In genomic region chr10:456486-456885, GRCh38 we compare ENCODE assay signal across 29 cellular contexts.
DNase-seq lines count a peak whose midpoint lies in the region; ATAC-seq and TF ChIP-seq lines count a peak whose summit lies in the region.
"Had no signal": no experiment of that assay in that cellular context is flagged by ENCODE, and none has a peak within 500 bp of the region (broad histone marks: within the 10 kb centered on the region; RNA-seq: fewer than 3 reads in every experiment).

No MANE protein-coding gene starts in this region.

- POLR2A ChIA-PET in CD8-positive, alpha-beta T cell (lab: Charles Lee) = interaction anchor here (0.6 to 1.6 kb wide), 2 partner anchors 12 to 14 kb away, joined by 3 to 5 read pairs; no protein-coding TSS in a partner anchor

- intact Hi-C loops in CD8-positive, alpha-beta T cell (cut with DNase I, micrococcal nuclease) = no loop called here

- peaks cover 48% of the 10 kb centered on the region for H3K4me1 Mint-ChIP-seq in CD8-positive, alpha-beta T cell (ENCODE audit: low read depth)
- H3K4me1 Mint-ChIP-seq in endodermal cell = peaks cover 24% of the 10 kb centered on the region
- H3K4me1 Mint-ChIP-seq in neural crest cell = peaks cover 46% of the 10 kb centered on the region
- H3K4me1 Mint-ChIP-seq in stimulated activated naive CD8-positive, alpha-beta T cell treated with anti-CD3 and anti-CD28 coated beads, Interleukin-15, amount 100 ng/mL, for 72 hours = peaks cover 34% of the 10 kb centered on the region

- ATAC-seq in CD8-positive, alpha-beta T cell = no peak
- no peak for ATAC-seq in stimulated activated naive CD8-positive, alpha-beta T cell treated with anti-CD3 and anti-CD28 coated beads, Interleukin-15, amount 100 ng/mL, for 72 hours
- no peak for ATAC-seq in HG02588 (IDR thresholded peaks at IDR 0.05; ENCODE audit: unreplicated experiment)
- ATAC-seq: activated CD8-positive, alpha-beta T cell treated with anti-CD3 and anti-CD28 coated beads, Interleukin-2, amount 10 ng/mL, durations not matched to agents 7 days and 5 days; left colon; Right ventricle myocardium inferior; SK-N-SH treated with all-trans-retinoic acid at 6 μM for 48 hours; T-helper 17 cell had no signal

- CTCF ChIA-PET in CD8-positive, alpha-beta T cell (lab: Charles Lee) = no interaction called here

- H3K79me2 ChIP-seq in osteoblast (ENCODE audit: insufficient read depth, low read length) = peaks cover 40% of the 10 kb centered on the region

- H3K27ac Mint-ChIP-seq in CD8-positive, alpha-beta T cell = peak overlapping the region; percentile 37
- H3K27ac Mint-ChIP-seq in endodermal cell = no peak overlapping the region
- H3K27ac Mint-ChIP-seq in neural crest cell (ENCODE audit: unreplicated experiment) = peak overlapping the region; percentile 68
- peak overlapping the region in 1 of 2 donors; percentile 3 for H3K27ac Mint-ChIP-seq in stimulated activated naive CD8-positive, alpha-beta T cell treated with anti-CD3 and anti-CD28 coated beads, Interleukin-15, amount 100 ng/mL, for 72 hours
- H3K27ac Mint-ChIP-seq: activated CD8-positive, alpha-beta T cell treated with anti-CD3 and anti-CD28 coated beads, Interleukin-2, amount 10 ng/mL, durations not matched to agents 7 days and 5 days; immature natural killer cell; T-helper 17 cell had no signal

- no peak overlapping the region for H3K9ac ChIP-seq in endodermal cell (ENCODE audit: extremely low read depth, low read length, poor library complexity, severe bottlenecking)
- H3K9ac ChIP-seq: BLaER1 had no signal

- peak overlapping the region; percentile 37 for H3K4me3 Mint-ChIP-seq in CD8-positive, alpha-beta T cell
- H3K4me3 Mint-ChIP-seq in endodermal cell (no peak overlapping the region), neural crest cell (no peak overlapping the region)
- no peak overlapping the region for H3K4me3 Mint-ChIP-seq in stimulated activated naive CD8-positive, alpha-beta T cell treated with anti-CD3 and anti-CD28 coated beads, Interleukin-15, amount 100 ng/mL, for 72 hours
- H3K4me3 Mint-ChIP-seq: activated CD8-positive, alpha-beta T cell treated with anti-CD3 and anti-CD28 coated beads, Interleukin-2, amount 10 ng/mL, durations not matched to agents 7 days and 5 days; immature natural killer cell; T-helper 17 cell had no signal

- TF ChIP-seq CTCF in CD8-positive, alpha-beta T cell (IDR thresholded peaks at IDR 0.05) = no peak
- no peak for TF ChIP-seq CTCF in endodermal cell (conservative IDR thresholded peaks at IDR 0.05)
- TF ChIP-seq CTCF in neural crest cell (conservative IDR thresholded peaks at IDR 0.05) = no peak
- no peak for TF ChIP-seq CTCF in osteoblast (IDR thresholded peaks at IDR 0.05; ENCODE audit: extremely low read depth, low read depth, low read length)

- no peak overlapping the region for H3K4me3 ChIP-seq in CD8-positive, alpha-beta T cell (ENCODE audit: low read depth, low read length)
- H3K4me3 ChIP-seq in endodermal cell (ENCODE audit: low read length) (no peak overlapping the region), osteoblast (ENCODE audit: insufficient read depth, low read length) (no peak overlapping the region)
- H3K4me3 ChIP-seq: BLaER1, breast epithelium, coronary artery, HAP-1, PC-9, skin epidermis, upper lobe of left lung had no signal

- WGBS in endodermal cell (ENCODE audit: insufficient coverage in 1 of 2, insufficient read length in 1 of 2), 2 experiments = 80 to 86% methylated on average over 7 to 8 of the region's 8 CpGs

- no peak overlapping the region for H2AFZ ChIP-seq in osteoblast (ENCODE audit: low read length)
- H2AFZ ChIP-seq: PC-9 had no signal

- H3K4me2 ChIP-seq in osteoblast (ENCODE audit: insufficient read depth, low read length) = no peak overlapping the region
- H3K4me2 ChIP-seq: BLaER1, PC-9 had no signal

- DNase-seq in CD8-positive, alpha-beta T cell = no peak
- DNase-seq in NCI-H69 (lab: John Stamatoyannopoulos, UW) (peak; percentile 44), endodermal cell (no peak), neural crest cell (ENCODE audit: low read depth, low spot score) (no peak), osteoblast (ENCODE audit: insufficient read length, low spot score, missing footprints) (no peak)
- no peak for DNase-seq in stimulated activated naive CD8-positive, alpha-beta T cell treated with anti-CD3 and anti-CD28 coated beads, Interleukin-15, amount 100 ng/mL, for 72 hours
- DNase-seq: activated CD4-positive, alpha-beta T cell treated with anti-CD3 and anti-CD28 coated beads for 1 hour; activated CD8-positive, alpha-beta T cell treated with anti-CD3 and anti-CD28 coated beads, Interleukin-2, amount 10 ng/mL, durations not matched to agents 7 days and 5 days; COR-L47; DMS79; GF-D8; immature natural killer cell; Karpas-422; left colon; MV-4-11; NCI-H1436 treated with DMSO at 0.1 percent for 48 hours; NK-92 treated with Interleukin-12 subunit alpha and Interleukin-12 subunit beta, amount 100 ng/mL, for 24 hours; PC-9; stimulated activated CD4-positive, alpha-beta T cell treated with anti-CD3 and anti-CD28 coated beads, Interleukin-1b, Interleukin-23, amount 100 ng/mL, for 48 hours; T-helper 17 cell; upper lobe of left lung had no signal

- H3K27me3 Mint-ChIP-seq in CD8-positive, alpha-beta T cell (ENCODE audit: low read depth) = no peaks in the 10 kb centered on the region
- H3K27me3 Mint-ChIP-seq in endodermal cell (ENCODE audit: insufficient read depth) (no peaks in the 10 kb centered on the region), neural crest cell (ENCODE audit: low read depth) (no peaks in the 10 kb centered on the region)
- peaks cover 24% of the 10 kb centered on the region for H3K27me3 Mint-ChIP-seq in stimulated activated naive CD8-positive, alpha-beta T cell treated with anti-CD3 and anti-CD28 coated beads, Interleukin-15, amount 100 ng/mL, for 72 hours
- H3K27me3 Mint-ChIP-seq: T-helper 17 cell had no signal

- H3K9me3 ChIP-seq in CD8-positive, alpha-beta T cell (ENCODE audit: low read length) = no peaks in the 10 kb centered on the region
- no peaks in the 10 kb centered on the region for H3K9me3 ChIP-seq in endodermal cell (ENCODE audit: control insufficient read depth, low read length)
- H3K9me3 ChIP-seq in osteoblast (ENCODE audit: low read depth, low read length) = no peaks in the 10 kb centered on the region
- H3K9me3 ChIP-seq: BLaER1, breast epithelium, HAP-1, upper lobe of left lung had no signal

- no peak overlapping the region for H3K27ac ChIP-seq in CD8-positive, alpha-beta T cell (ENCODE audit: low read depth, low read length)
- H3K27ac ChIP-seq in endodermal cell (ENCODE audit: low read depth, low read length) (peak overlapping the region; percentile 50), osteoblast (ENCODE audit: low read depth, low read length) (no peak overlapping the region)
- H3K27ac ChIP-seq: BLaER1, coronary artery, PC-9, skin epidermis, upper lobe of left lung had no signal

- peaks cover 44% of the 10 kb centered on the region for H3K4me1 ChIP-seq in CD8-positive, alpha-beta T cell (ENCODE audit: insufficient read depth, low read length)
- H3K4me1 ChIP-seq in endodermal cell (ENCODE audit: control insufficient read depth, insufficient read depth, low read length) = peaks cover 8% of the 10 kb centered on the region
- H3K4me1 ChIP-seq in osteoblast (ENCODE audit: insufficient read depth, low read length) = peaks cover 6% of the 10 kb centered on the region
- H3K4me1 ChIP-seq: breast epithelium, HAP-1, upper lobe of left lung had no signal

- H4K20me1 ChIP-seq in osteoblast (ENCODE audit: insufficient read depth, low read length) = peaks cover 45% of the 10 kb centered on the region

- no peaks in the 10 kb centered on the region for H3K27me3 ChIP-seq in CD8-positive, alpha-beta T cell (ENCODE audit: insufficient read depth, low read length)
- no peaks in the 10 kb centered on the region for H3K27me3 ChIP-seq in endodermal cell (ENCODE audit: control insufficient read depth, insufficient read depth, low read length, poor library complexity, severe bottlenecking)
- no peaks in the 10 kb centered on the region for H3K27me3 ChIP-seq in osteoblast (ENCODE audit: insufficient read depth, low read length)
- H3K27me3 ChIP-seq: breast epithelium, upper lobe of left lung had no signal

- no peaks in the 10 kb centered on the region for H3K36me3 Mint-ChIP-seq in CD8-positive, alpha-beta T cell
- H3K36me3 Mint-ChIP-seq in endodermal cell (ENCODE audit: low read depth) (peaks cover 6% of the 10 kb centered on the region), neural crest cell (ENCODE audit: low read depth) (peaks cover 16% of the 10 kb centered on the region)

- no peaks in the 10 kb centered on the region for H3K9me3 Mint-ChIP-seq in CD8-positive, alpha-beta T cell
- H3K9me3 Mint-ChIP-seq in endodermal cell (no peaks in the 10 kb centered on the region), neural crest cell (no peaks in the 10 kb centered on the region)
- no peaks in the 10 kb centered on the region for H3K9me3 Mint-ChIP-seq in stimulated activated naive CD8-positive, alpha-beta T cell treated with anti-CD3 and anti-CD28 coated beads, Interleukin-15, amount 100 ng/mL, for 72 hours

- no peaks in the 10 kb centered on the region for H3K36me3 ChIP-seq in CD8-positive, alpha-beta T cell (ENCODE audit: insufficient read depth, low read length)
- H3K36me3 ChIP-seq in endodermal cell (ENCODE audit: control insufficient read depth, insufficient read depth, low read length) (no peaks in the 10 kb centered on the region), osteoblast (ENCODE audit: insufficient read depth, low read length) (peaks cover 6% of the 10 kb centered on the region)
- H3K36me3 ChIP-seq: breast epithelium, HAP-1, upper lobe of left lung had no signal
